Comparison of ENCODE assay signal across 21 cellular contexts in genomic region chr7:47384755-47385475, GRCh38.
"Had no signal": no experiment of that assay in that cellular context is flagged by ENCODE, and none has a peak within 500 bp of the region (broad histone marks: within the 10 kb centered on the region; RNA-seq: fewer than 3 reads in every experiment).

No MANE protein-coding gene starts in this region.

- H3K36me3 ChIP-seq: upper lobe of left lung had no signal

- H3K27ac ChIP-seq: esophagus squamous epithelium, left ventricle myocardium inferior, skin epidermis had no signal

- H3K4me3 ChIP-seq: esophagus squamous epithelium, left ventricle myocardium inferior, skin epidermis, upper lobe of left lung had no signal

- H3K27me3 ChIP-seq: upper lobe of left lung had no signal

- DNase-seq: activated B cell treated with CpG ODN at 0.5 μM for 24 hours; activated CD4-positive, alpha-beta memory T cell treated with anti-CD3 and anti-CD28 coated beads for 36 hours; activated CD4-positive, alpha-beta T cell treated with anti-CD3 and anti-CD28 coated beads for 4 hours; activated naive CD4-positive, alpha-beta T cell; activated naive CD8-positive, alpha-beta T cell treated with anti-CD3 and anti-CD28 coated beads for 36 hours; activated T-cell treated with anti-CD3 and anti-CD28 coated beads for 4 hours; amygdala; effector memory CD8-positive, alpha-beta T cell; esophagus squamous epithelium; immature natural killer cell; kidney glomerular epithelial cell; left ventricle myocardium inferior; naive thymus-derived CD4-positive, alpha-beta T cell; stimulated activated CD4-positive, alpha-beta T cell treated with anti-CD3 and anti-CD28 coated beads, Interleukin-15, amount 100 ng/mL, for 24 hours; stimulated activated CD4-positive, alpha-beta T cell treated with anti-CD3 and anti-CD28 coated beads, Interleukin-2, amount 100 ng/mL, for 48 hours; stimulated activated naive CD8-positive, alpha-beta T cell treated with anti-CD3 and anti-CD28 coated beads, Interleukin-15, amount 100 ng/mL, for 72 hours; SW 1271; T-helper 2 cell had no signal

- H3K27ac Mint-ChIP-seq: activated B cell treated with CpG ODN at 0.5 μM for 24 hours; activated CD4-positive, alpha-beta memory T cell treated with anti-CD3 and anti-CD28 coated beads for 36 hours; activated naive CD8-positive, alpha-beta T cell treated with anti-CD3 and anti-CD28 coated beads for 36 hours; activated T-helper 1 cell treated with anti-CD3 and anti-CD28 coated beads, Interleukin-12 subunit alpha, Interleukin-12 subunit beta, Interleukin-2, Interleukin-4 antibody, amounts not matched to agents 30 ng/mL and 10 ng/mL and 1 ng/mL, durations not matched to agents 14 hours and 24 hours and 36 hours; effector memory CD8-positive, alpha-beta T cell; immature natural killer cell; naive thymus-derived CD4-positive, alpha-beta T cell had no signal

- H3K36me3 Mint-ChIP-seq: activated CD4-positive, alpha-beta memory T cell treated with anti-CD3 and anti-CD28 coated beads for 36 hours; activated naive CD8-positive, alpha-beta T cell treated with anti-CD3 and anti-CD28 coated beads for 36 hours; immature natural killer cell; naive thymus-derived CD4-positive, alpha-beta T cell had no signal

- H3K27me3 Mint-ChIP-seq: activated B cell treated with CpG ODN at 0.5 μM for 24 hours had no signal

- H3K9me3 Mint-ChIP-seq: activated B cell treated with CpG ODN at 0.5 μM for 24 hours; activated CD4-positive, alpha-beta memory T cell treated with anti-CD3 and anti-CD28 coated beads for 36 hours; activated naive CD8-positive, alpha-beta T cell treated with anti-CD3 and anti-CD28 coated beads for 36 hours; activated T-helper 1 cell treated with anti-CD3 and anti-CD28 coated beads, Interleukin-12 subunit alpha, Interleukin-12 subunit beta, Interleukin-2, Interleukin-4 antibody, amounts not matched to agents 30 ng/mL and 10 ng/mL and 1 ng/mL, durations not matched to agents 14 hours and 24 hours and 36 hours; immature natural killer cell; stimulated activated naive CD8-positive, alpha-beta T cell treated with anti-CD3 and anti-CD28 coated beads, Interleukin-15, amount 100 ng/mL, for 72 hours had no signal

- H3K4me3 Mint-ChIP-seq: activated B cell treated with CpG ODN at 0.5 μM for 24 hours; activated CD4-positive, alpha-beta memory T cell treated with anti-CD3 and anti-CD28 coated beads for 36 hours; activated naive CD8-positive, alpha-beta T cell treated with anti-CD3 and anti-CD28 coated beads for 36 hours; activated T-helper 1 cell treated with anti-CD3 and anti-CD28 coated beads, Interleukin-12 subunit alpha, Interleukin-12 subunit beta, Interleukin-2, Interleukin-4 antibody, amounts not matched to agents 30 ng/mL and 10 ng/mL and 1 ng/mL, durations not matched to agents 14 hours and 24 hours and 36 hours; effector memory CD8-positive, alpha-beta T cell; immature natural killer cell; naive thymus-derived CD4-positive, alpha-beta T cell; stimulated activated naive CD8-positive, alpha-beta T cell treated with anti-CD3 and anti-CD28 coated beads, Interleukin-15, amount 100 ng/mL, for 72 hours had no signal

- H3K9me3 ChIP-seq: esophagus squamous epithelium, left ventricle myocardium inferior, upper lobe of left lung had no signal

- ATAC-seq: effector memory CD8-positive, alpha-beta T cell; naive thymus-derived CD4-positive, alpha-beta T cell had no signal

- H3K4me1 Mint-ChIP-seq: immature natural killer cell; naive thymus-derived CD4-positive, alpha-beta T cell; stimulated activated naive CD8-positive, alpha-beta T cell treated with anti-CD3 and anti-CD28 coated beads, Interleukin-15, amount 100 ng/mL, for 72 hours had no signal
